ENCODE assay signal across 1 cellular context in the genomic region with DNA sequence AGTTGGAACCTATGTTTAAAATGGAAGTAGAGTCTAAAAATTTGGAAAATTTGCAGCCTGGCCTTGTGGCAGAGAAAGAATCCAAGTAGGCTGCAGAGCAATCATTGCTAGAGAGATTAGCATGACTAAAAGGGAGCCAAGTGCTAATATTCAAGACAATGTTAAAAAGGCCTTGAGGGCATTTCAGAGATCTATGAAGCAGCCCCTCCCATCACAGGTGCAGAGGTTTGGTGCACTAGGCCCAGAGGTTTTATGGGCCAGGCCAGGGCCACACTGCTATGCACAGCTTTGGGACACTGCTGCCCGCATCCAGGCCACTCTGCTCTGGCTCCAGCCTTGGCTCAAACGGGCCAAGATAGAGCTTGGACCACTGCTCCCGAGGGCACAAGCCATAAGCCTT.
TF ChIP-seq lines count a peak whose summit lies in the region.

No MANE protein-coding gene starts in this region.

TF ChIP-seq in A549, 52 proteins besides CTCF, POLR2A, EP300 and RAD21:
- TF ChIP-seq HOXB5 (CRISPR knock-in tag; IDR thresholded peaks at IDR 0.05), result no peak
- no peak for TF ChIP-seq MAFK (IDR thresholded peaks at IDR 0.05; ENCODE audit: partially characterized antibody)
- TF ChIP-seq CHD4 (IDR thresholded peaks at IDR 0.05; ENCODE audit: borderline replicate concordance), result no peak
- no peak for TF ChIP-seq GATA3 (IDR thresholded peaks at IDR 0.05; ENCODE audit: borderline replicate concordance)
- TF ChIP-seq MAZ (IDR thresholded peaks at IDR 0.05; ENCODE audit: borderline replicate concordance, low read depth, low read length), result no peak
- no peak for TF ChIP-seq FOXS1 (CRISPR knock-in tag; IDR thresholded peaks at IDR 0.05)
- TF ChIP-seq EHF (CRISPR knock-in tag; IDR thresholded peaks at IDR 0.05), result no peak
- TF ChIP-seq FOSB (CRISPR knock-in tag; IDR thresholded peaks at IDR 0.05), result no peak
- TF ChIP-seq POLR2AphosphoS2 (conservative IDR thresholded peaks at IDR 0.05; ENCODE audit: low read length), result no peak
- no peak for TF ChIP-seq SREBF2 (IDR thresholded peaks at IDR 0.05)
- no peak for TF ChIP-seq ZNF302 (CRISPR knock-in tag; IDR thresholded peaks at IDR 0.05)
- TF ChIP-seq NFE2L2 (conservative IDR thresholded peaks at IDR 0.05; ENCODE audit: low read length), result no peak
- no peak for TF ChIP-seq RCOR1 (IDR thresholded peaks at IDR 0.05; ENCODE audit: low read depth, low read length)
- TF ChIP-seq, protein P1, sequence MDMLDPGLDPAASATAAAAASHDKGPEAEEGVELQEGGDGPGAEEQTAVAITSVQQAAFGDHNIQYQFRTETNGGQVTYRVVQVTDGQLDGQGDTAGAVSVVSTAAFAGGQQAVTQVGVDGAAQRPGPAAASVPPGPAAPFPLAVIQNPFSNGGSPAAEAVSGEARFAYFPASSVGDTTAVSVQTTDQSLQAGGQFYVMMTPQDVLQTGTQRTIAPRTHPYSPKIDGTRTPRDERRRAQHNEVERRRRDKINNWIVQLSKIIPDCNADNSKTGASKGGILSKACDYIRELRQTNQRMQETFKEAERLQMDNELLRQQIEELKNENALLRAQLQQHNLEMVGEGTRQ (IDR thresholded peaks at IDR 0.05), result no peak
- no peak for TF ChIP-seq TFCP2L1 (CRISPR knock-in tag; IDR thresholded peaks at IDR 0.05)
- no peak for TF ChIP-seq JUN (IDR thresholded peaks at IDR 0.05)
- TF ChIP-seq CHD2 (IDR thresholded peaks at IDR 0.05; ENCODE audit: low read length, partially characterized antibody), result no peak
- TF ChIP-seq HDAC2 (IDR thresholded peaks at IDR 0.05), result no peak
- TF ChIP-seq BHLHE40 (IDR thresholded peaks at IDR 0.05; ENCODE audit: low read depth, low read length), result no peak
- no peak for TF ChIP-seq JUNB (IDR thresholded peaks at IDR 0.05)
